ENCODE assay signal across 19 cellular contexts in the genomic region with DNA sequence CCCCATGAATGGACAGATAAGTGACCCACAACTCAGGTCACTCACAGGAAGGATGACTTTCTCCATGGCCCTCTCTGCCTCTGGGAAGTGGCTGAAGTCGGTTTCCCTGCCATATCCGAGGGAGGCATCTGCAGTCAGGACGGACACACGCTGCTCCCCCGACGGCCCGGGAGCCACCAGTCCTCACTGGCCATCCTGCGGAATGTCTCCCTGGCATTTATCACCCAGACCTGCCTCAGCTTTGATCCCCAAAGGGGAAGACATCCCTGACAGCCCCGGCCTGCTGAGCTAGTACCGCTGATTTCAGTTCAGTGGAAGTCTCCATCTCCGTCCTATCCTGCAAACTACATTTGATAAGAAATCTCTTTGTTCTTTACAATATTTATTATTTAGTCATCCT.
"Had no signal": no experiment of that assay in that cellular context is flagged by ENCODE, and none has a peak within 500 bp of the region (broad histone marks: within the 10 kb centered on the region; RNA-seq: fewer than 3 reads in every experiment).

No MANE protein-coding gene starts in this region.

- DNase-seq: colonic mucosa; cortex of kidney; effector CD8-positive, alpha-beta T cell; effector memory CD8-positive, alpha-beta T cell; esophagus squamous epithelium; foreskin fibroblast; foreskin melanocyte; gastrocnemius medialis; glutamatergic neuron; head of caudate nucleus; heart right ventricle; hippocampal formation; kidney glomerular epithelial cell; left colon; left ventricle myocardium inferior; lower lobe of right lung; mesenchymal stem cell; midbrain; naive thymus-derived CD4-positive, alpha-beta T cell had no signal
